In the genomic region with DNA sequence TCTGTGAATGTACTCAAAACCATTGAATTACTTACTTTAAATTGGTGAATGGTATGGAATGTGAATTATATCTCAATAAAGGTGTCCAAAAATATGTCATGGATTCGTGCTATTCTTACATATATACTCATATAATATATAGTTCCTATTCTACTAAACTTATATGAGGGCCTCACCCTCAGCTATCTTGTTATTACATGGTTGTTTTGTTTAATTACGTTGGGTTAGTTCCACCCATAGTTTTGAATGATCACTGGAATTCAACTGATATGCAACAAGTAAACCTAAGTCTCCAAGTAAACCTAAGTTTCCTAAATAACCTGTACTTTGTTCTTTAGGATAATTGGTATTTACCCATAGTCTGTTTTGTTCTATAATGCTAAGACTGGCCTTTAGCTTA, we compare ENCODE assay signal across 9 cellular contexts.
"Had no signal": no experiment of that assay in that cellular context is flagged by ENCODE, and none has a peak within 500 bp of the region (broad histone marks: within the 10 kb centered on the region; RNA-seq: fewer than 3 reads in every experiment).

No MANE protein-coding gene starts in this region.

- ATAC-seq: HCT116, HepG2 had no signal

- H3K27ac Mint-ChIP-seq: HFFc6 had no signal

- H3K36me3 Mint-ChIP-seq: IgD-negative memory B cell had no signal

- FAIRE-seq: HepG2 had no signal

- H3K4me3 Mint-ChIP-seq: HFFc6, IgD-negative memory B cell had no signal

- H3K9me3 Mint-ChIP-seq: HFFc6 had no signal

- H3K36me3 ChIP-seq: HAP-1 had no signal

- DNase-seq: GM23248, GOT3, H7, HFFc6 had no signal

- H3K27ac ChIP-seq: GM23248, HL-60 had no signal

- H3K4me3 ChIP-seq: GM23248, HAP-1 had no signal

- H3K4me1 Mint-ChIP-seq: IgD-negative memory B cell had no signal
